ENCODE assay signal across 30 cellular contexts in the genomic region with DNA sequence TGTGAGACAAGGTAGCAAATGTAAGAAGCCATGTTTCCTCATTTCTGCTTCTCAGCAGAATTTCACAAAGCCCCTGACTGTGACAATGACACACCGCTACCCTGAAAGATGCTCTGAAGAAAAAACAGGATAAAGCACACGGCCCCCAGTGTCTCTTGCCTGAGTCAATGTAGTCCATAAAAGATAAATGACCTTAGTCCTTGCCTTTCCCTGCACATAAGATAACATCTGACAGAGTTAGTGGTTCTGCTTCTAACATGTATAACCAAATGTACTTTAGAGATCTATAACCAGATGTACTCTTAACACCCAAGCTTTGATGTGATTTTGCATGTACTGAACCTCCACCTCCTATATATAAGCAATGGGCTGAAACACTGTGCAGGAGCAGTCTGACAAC. TPM values are rescaled to one million over a fixed set of nuclear protein-coding genes. Genes with fewer than 3 reads are reported as not detected.
"Had no signal": no experiment of that assay in that cellular context is flagged by ENCODE, and none has a peak within 500 bp of the region (broad histone marks: within the 10 kb centered on the region; RNA-seq: fewer than 3 reads in every experiment).

No MANE protein-coding gene starts in this region.

- H3K27me3 ChIP-seq: ascending aorta, esophagus muscularis mucosa, foreskin keratinocyte, gastrocnemius medialis had no signal

- H3K9me3 ChIP-seq: ascending aorta, esophagus muscularis mucosa, gastrocnemius medialis, heart right ventricle had no signal

- DNase-seq: activated CD4-positive, alpha-beta memory T cell treated with anti-CD3 and anti-CD28 coated beads, Interleukin-2, amount 10 ng/mL, durations not matched to agents 7 days and 5 days; activated CD4-positive, alpha-beta T cell treated with anti-CD3 and anti-CD28 coated beads for 1 hour; activated CD4-positive, alpha-beta T cell treated with anti-CD3 and anti-CD28 coated beads for 4 hours; activated CD4-positive, alpha-beta T cell treated with anti-CD3 and anti-CD28 coated beads, Interleukin-2, amount 10 ng/mL, durations not matched to agents 7 days and 5 days; activated CD4-positive, alpha-beta T cell treated with anti-CD3 and anti-CD28 coated beads, Interleukin-2, amount 50 U/mL, for 4 hours; activated CD4-positive, CD25-positive, alpha-beta regulatory T cell; activated CD8-positive, alpha-beta memory T cell treated with anti-CD3 and anti-CD28 coated beads, Interleukin-2, amount 50 U/mL, for 48 hours; activated gamma-delta T cell; activated naive CD4-positive, alpha-beta T cell; activated naive CD4-positive, alpha-beta T cell treated with anti-CD3 and anti-CD28 coated beads, Interleukin-2, amount 10 ng/mL, durations not matched to agents 7 days and 5 days; activated naive CD8-positive, alpha-beta T cell treated with anti-CD3 and anti-CD28 coated beads, Interleukin-2, amount 10 ng/mL, durations not matched to agents 7 days and 5 days; activated T-cell treated with anti-CD3 and anti-CD28 coated beads for 4 hours; activated T-cell treated with anti-CD3 and anti-CD28 coated beads, Interleukin-2, amount 50 U/mL, for 24 hours; activated T-cell treated with anti-CD3 and anti-CD28 coated beads, Interleukin-2, amount 50 U/mL, for 72 hours; caudate nucleus; cortex of kidney; dermis blood vessel endothelial cell; effector CD4-positive, alpha-beta T cell; effector memory CD8-positive, alpha-beta T cell; erythroblast; foreskin keratinocyte; gastrocnemius medialis; heart right ventricle; T-helper 2 cell had no signal

- H3K36me3 ChIP-seq: ascending aorta, esophagus muscularis mucosa, gastrocnemius medialis, heart right ventricle had no signal

- ATAC-seq: activated naive CD4-positive, alpha-beta T cell treated with anti-CD3 and anti-CD28 coated beads, Interleukin-2, amount 50 U/mL, for 72 hours; activated T-cell treated with anti-CD3 and anti-CD28 coated beads, Interleukin-2, amount 50 U/mL, for 72 hours; effector memory CD8-positive, alpha-beta T cell; foreskin keratinocyte; gastrocnemius medialis; heart right ventricle had no signal

- H3K4me3 ChIP-seq: ascending aorta, esophagus muscularis mucosa, gastrocnemius medialis, heart right ventricle had no signal

- H3K27ac ChIP-seq: ascending aorta, esophagus muscularis mucosa, foreskin keratinocyte, gastrocnemius medialis, heart right ventricle had no signal

- FAIRE-seq: colon had no signal

RNA-seq across cellular contexts. Expression of gene PAX4, which starts 31.0 kb away (rescaled TPM):
- total RNA-seq: activated CD4-positive, alpha-beta memory T cell treated with anti-CD3 and anti-CD28 coated beads, Interleukin-2, amount 10 ng/mL, durations not matched to agents 7 days and 5 days; activated CD4-positive, alpha-beta T cell treated with anti-CD3 and anti-CD28 coated beads, Interleukin-2, amount 10 ng/mL, durations not matched to agents 7 days and 5 days; activated naive CD4-positive, alpha-beta T cell treated with anti-CD3 and anti-CD28 coated beads, Interleukin-2, amount 50 U/mL, for 72 hours; activated naive CD8-positive, alpha-beta T cell treated with anti-CD3 and anti-CD28 coated beads, Interleukin-2, amount 10 ng/mL, durations not matched to agents 7 days and 5 days; activated T-cell treated with anti-CD3 and anti-CD28 coated beads, Interleukin-2, amount 50 U/mL, for 72 hours; ascending aorta; chondrocyte; dermis blood vessel endothelial cell; esophagus muscularis mucosa; foreskin keratinocyte; gastrocnemius medialis; heart right ventricle; T-helper 1 cell treated with Interleukin-12 subunit alpha and Interleukin-12 subunit beta and Interleukin-4 antibody, amounts not matched to agents 30 ng/mL and 1 ng/mL, for 36 hours had no signal
- polyA plus RNA-seq: foreskin keratinocyte, heart right ventricle had no signal

RNA-seq across cellular contexts. Expression of gene FSCN3, which starts 55.5 kb away (rescaled TPM):
- total RNA-seq: ascending aorta, chondrocyte had no signal
